10 cellular contexts compared by ENCODE assay signal in genomic region chr18:805008-805754, GRCh38. TPM values are rescaled to one million over a fixed set of nuclear protein-coding genes. Genes with fewer than 3 reads are reported as not detected.
DNase-seq lines count a peak whose midpoint lies in the region; ATAC-seq and TF ChIP-seq lines count a peak whose summit lies in the region.
"Had no signal": no experiment of that assay in that cellular context is flagged by ENCODE, and none has a peak within 500 bp of the region (broad histone marks: within the 10 kb centered on the region; RNA-seq: fewer than 3 reads in every experiment).

No MANE protein-coding gene starts in this region.

- H3K27me3 ChIP-seq in BLaER1 (no peaks in the 10 kb centered on the region), fibroblast of lung (ENCODE audit: control insufficient read depth, insufficient read depth, low read length) (no peaks in the 10 kb centered on the region), tibial artery (no peaks in the 10 kb centered on the region), SJCRH30 (no peaks in the 10 kb centered on the region)

- H3K27ac ChIP-seq in BLaER1 (no peak overlapping the region), fibroblast of lung (ENCODE audit: insufficient read depth, low read length) (no peak overlapping the region), tibial artery (no peak overlapping the region), SJCRH30 (no peak overlapping the region), substantia nigra (ENCODE audit: low read depth, low read length, poor library complexity, severe bottlenecking) (no peak overlapping the region)

- no peak overlapping the region for H2AFZ ChIP-seq in fibroblast of lung (ENCODE audit: low read length)

- no peak for TF ChIP-seq CTCF in fibroblast of lung (conservative IDR thresholded peaks at IDR 0.05 in 1 of 2, IDR thresholded peaks at IDR 0.05 in 1 of 2; ENCODE audit: low read depth in 1 of 2, low read length in 2 of 2)
- no peak for TF ChIP-seq CTCF in tibial artery (IDR thresholded peaks at IDR 0.05)

- H3K4me2 ChIP-seq in BLaER1 (peak overlapping the region; percentile 55), fibroblast of lung (ENCODE audit: extremely low read depth, insufficient read depth, low read length) (peak overlapping the region; percentile 15)

- H3K9ac ChIP-seq in BLaER1 (no peak overlapping the region), fibroblast of lung (ENCODE audit: insufficient read depth, low read length) (no peak overlapping the region)

- H4K20me1 ChIP-seq in BLaER1 (peaks cover 98% of the 10 kb centered on the region), fibroblast of lung (ENCODE audit: control insufficient read depth, extremely low read depth, insufficient read depth, low read length) (no peaks in the 10 kb centered on the region)

- no peak for DNase-seq in fibroblast of lung (ENCODE audit: low read depth in 2 of 2)
- no peak for DNase-seq in NCI-H1092 treated with DMSO at 0.1 percent for 48 hours (lab: John Stamatoyannopoulos, UW)
- DNase-seq in tibial artery, result no peak
- DNase-seq in SJCRH30, result no peak
- DNase-seq in substantia nigra (lab: John Stamatoyannopoulos, UW), result no peak
- DNase-seq: NCI-H1436 had no signal

- intact Hi-C loops in tibial artery (cut with DNase I; ENCODE audit: low total_unique reads), result no loop called here

- H3K4me3 ChIP-seq in BLaER1 (no peak overlapping the region), fibroblast of lung (replicated peaks in 1 of 4; ENCODE audit: control extremely low read depth in 1 of 4, insufficient read depth in 1 of 4, low read depth in 3 of 4, low read length in 4 of 4) (peak overlapping the region in 1 of 4 experiments; percentile 2), tibial artery (no peak overlapping the region), SJCRH30 (no peak overlapping the region)

- H3K9me3 ChIP-seq in BLaER1, result no peaks in the 10 kb centered on the region
- H3K9me3 ChIP-seq in fibroblast of lung (ENCODE audit: control insufficient read depth, insufficient read depth, low read depth, low read length), result no peaks in the 10 kb centered on the region
- H3K9me3 ChIP-seq in tibial artery, result no peaks in the 10 kb centered on the region
- no peaks in the 10 kb centered on the region for H3K9me3 ChIP-seq in SJCRH30 (replicated peaks)

- peaks cover 25% of the 10 kb centered on the region for H3K79me2 ChIP-seq in fibroblast of lung (ENCODE audit: control insufficient read depth, insufficient read depth, low read length)

- ATAC-seq in GM19035 (IDR thresholded peaks at IDR 0.05; ENCODE audit: unreplicated experiment) (peak; percentile 52), HG03175 (IDR thresholded peaks at IDR 0.05; ENCODE audit: unreplicated experiment) (peak; percentile 45)
- ATAC-seq: activated naive CD4-positive, alpha-beta T cell treated with anti-CD3 and anti-CD28 coated beads, Interleukin-2, amount 50 U/mL, for 72 hours had no signal

- peaks cover 6% of the 10 kb centered on the region; the same call in 1 of the 2 replicates for H3K36me3 ChIP-seq in BLaER1
- no peaks in the 10 kb centered on the region for H3K36me3 ChIP-seq in fibroblast of lung (ENCODE audit: control insufficient read depth, insufficient read depth, low read length)
- H3K36me3 ChIP-seq in tibial artery, result no peaks in the 10 kb centered on the region
- H3K36me3 ChIP-seq in SJCRH30, result no peaks in the 10 kb centered on the region

- H3K4me1 ChIP-seq in BLaER1 (peaks cover 44% of the 10 kb centered on the region), fibroblast of lung (ENCODE audit: control insufficient read depth, extremely low read depth, insufficient read depth, low read length) (no peaks in the 10 kb centered on the region), tibial artery (peaks cover 0 to 8% (median 3%) of the 10 kb centered on the region in 4 donors), SJCRH30 (peaks cover 12% of the 10 kb centered on the region)

RNA-seq across cellular contexts. Expression of gene YES1, which starts 6.9 kb away (rescaled TPM):
- 49.5 and 79.6 TPM in 2 replicates for total RNA-seq in fibroblast of lung
- 23.8 and 26.6 TPM in 2 replicates for polyA plus RNA-seq in fibroblast of lung
- polyA plus RNA-seq in fibroblast of lung (2012), result 23.5 and 26.7 TPM in 2 replicates
- polyA minus RNA-seq in fibroblast of lung (ENCODE audit: low replicate concordance), result 14.5 and 26.2 TPM in 2 replicates
- 151 and 185 TPM in 2 replicates for total RNA-seq in SJCRH30 (2014; rRNA removed; shearing (Covaris generic))
